Comparison of ENCODE assay signal across 9 cellular contexts in genomic region chr2:54503192-54503591, GRCh38. TPM values are rescaled to one million over a fixed set of nuclear protein-coding genes. Genes with fewer than 3 reads are reported as not detected.
DNase-seq lines count a peak whose midpoint lies in the region; ATAC-seq, FAIRE-seq and TF ChIP-seq lines count a peak whose summit lies in the region.
"Had no signal": no experiment of that assay in that cellular context is flagged by ENCODE, and none has a peak within 500 bp of the region (broad histone marks: within the 10 kb centered on the region; RNA-seq: fewer than 3 reads in every experiment).

No MANE protein-coding gene starts in this region.

- TF ChIP-seq CTCF in AG10803 (conservative IDR thresholded peaks at IDR 0.05; ENCODE audit: low read length) (peak; percentile 46), GM12875 (IDR thresholded peaks at IDR 0.05; ENCODE audit: borderline replicate concordance, insufficient read depth, low read depth, low read length) (peak; percentile 79), left lung (IDR thresholded peaks at IDR 0.05) (peak; percentile 26 to 42)

- H3K9me3 ChIP-seq in left lung (no peaks in the 10 kb centered on the region), aorta (ENCODE audit: control insufficient read depth, low read length) (no peaks in the 10 kb centered on the region)

- H3K36me3 ChIP-seq in left lung (no peaks in the 10 kb centered on the region), aorta (ENCODE audit: control insufficient read depth in 1 of 2, insufficient read depth in 2 of 2, low read length in 1 of 2) (no peaks in the 10 kb centered on the region)

- intact Hi-C loops in left lung (cut with DNase I) (no loop called here), aorta (cut with DNase I) (no loop called here)

- H3K27ac ChIP-seq in left lung (no peak overlapping the region), aorta (ENCODE audit: low read depth in 1 of 2, low read length in 2 of 2) (no peak overlapping the region)

- no peaks in the 10 kb centered on the region for H3K36me3 Mint-ChIP-seq in activated naive CD8-positive, alpha-beta T cell treated with anti-CD3 and anti-CD28 coated beads, Interleukin-2, amount 10 ng/mL, durations not matched to agents 7 days and 5 days

- no peak overlapping the region for H3K4me3 ChIP-seq in AG10803 (ENCODE audit: low read length)
- no peak overlapping the region for H3K4me3 ChIP-seq in GM12875 (ENCODE audit: low read depth, low read length)
- H3K4me3 ChIP-seq in left lung = no peak overlapping the region
- no peak overlapping the region for H3K4me3 ChIP-seq in aorta (ENCODE audit: low read length in 2 of 2)

- no peak for FAIRE-seq in frontal cortex (lab: Jason Lieb, UNC)

- H3K4me3 Mint-ChIP-seq in activated naive CD8-positive, alpha-beta T cell treated with anti-CD3 and anti-CD28 coated beads, Interleukin-2, amount 10 ng/mL, durations not matched to agents 7 days and 5 days = no peak overlapping the region
- H3K4me3 Mint-ChIP-seq: stimulated activated naive CD8-positive, alpha-beta T cell treated with anti-CD3 and anti-CD28 coated beads, Interleukin-15, Interleukin-2, amounts not matched to agents 100 ng/mL and 50 ng/mL, for 24 hours had no signal

- WGBS in aorta, 2 donors = 68 to 78% methylated on average over 3 of the region's 3 CpGs

- POLR2A ChIA-PET in activated naive CD8-positive, alpha-beta T cell treated with anti-CD3 and anti-CD28 coated beads, Interleukin-2, amount 10 ng/mL, durations not matched to agents 7 days and 5 days (lab: Charles Lee) = no interaction called here

- H3K27ac Mint-ChIP-seq in activated naive CD8-positive, alpha-beta T cell treated with anti-CD3 and anti-CD28 coated beads, Interleukin-2, amount 10 ng/mL, durations not matched to agents 7 days and 5 days = no peak overlapping the region
- H3K27ac Mint-ChIP-seq: stimulated activated naive CD8-positive, alpha-beta T cell treated with anti-CD3 and anti-CD28 coated beads, Interleukin-15, Interleukin-2, amounts not matched to agents 100 ng/mL and 50 ng/mL, for 24 hours had no signal

- no peak for DNase-seq in AG10803 (ENCODE audit: low read depth)
- peak; percentile 69 for DNase-seq in NCI-H1694 (lab: John Stamatoyannopoulos, UW)
- DNase-seq in activated naive CD8-positive, alpha-beta T cell treated with anti-CD3 and anti-CD28 coated beads, Interleukin-2, amount 10 ng/mL, durations not matched to agents 7 days and 5 days = peak; percentile 38
- no peak for DNase-seq in left lung
- DNase-seq in aorta = no peak
- DNase-seq in effector CD4-positive, alpha-beta T cell = no peak
- no peak for DNase-seq in frontal cortex (ENCODE audit: low spot score in 2 of 2)

- H3K4me1 ChIP-seq in left lung = peaks cover 26 to 43% of the 10 kb centered on the region in 2 donors
- H3K4me1 ChIP-seq in aorta (ENCODE audit: control insufficient read depth in 1 of 2, insufficient read depth in 2 of 2, low read length in 2 of 2) = peaks cover 0 to 5% of the 10 kb centered on the region in 2 donors

- no peaks in the 10 kb centered on the region for H3K9me3 Mint-ChIP-seq in activated naive CD8-positive, alpha-beta T cell treated with anti-CD3 and anti-CD28 coated beads, Interleukin-2, amount 10 ng/mL, durations not matched to agents 7 days and 5 days
- H3K9me3 Mint-ChIP-seq: stimulated activated naive CD8-positive, alpha-beta T cell treated with anti-CD3 and anti-CD28 coated beads, Interleukin-15, Interleukin-2, amounts not matched to agents 100 ng/mL and 50 ng/mL, for 24 hours had no signal

- peaks cover 17% of the 10 kb centered on the region for H3K27me3 Mint-ChIP-seq in activated naive CD8-positive, alpha-beta T cell treated with anti-CD3 and anti-CD28 coated beads, Interleukin-2, amount 10 ng/mL, durations not matched to agents 7 days and 5 days
- H3K27me3 Mint-ChIP-seq: stimulated activated naive CD8-positive, alpha-beta T cell treated with anti-CD3 and anti-CD28 coated beads, Interleukin-15, Interleukin-2, amounts not matched to agents 100 ng/mL and 50 ng/mL, for 24 hours had no signal

- no peaks in the 10 kb centered on the region for H3K4me1 Mint-ChIP-seq in activated naive CD8-positive, alpha-beta T cell treated with anti-CD3 and anti-CD28 coated beads, Interleukin-2, amount 10 ng/mL, durations not matched to agents 7 days and 5 days

- no peaks in the 10 kb centered on the region for H3K27me3 ChIP-seq in left lung
- H3K27me3 ChIP-seq in aorta (ENCODE audit: control insufficient read depth in 1 of 2, insufficient read depth in 2 of 2, low read length in 1 of 2) = no peaks in the 10 kb centered on the region

- peak; percentile 66 for ATAC-seq in activated naive CD8-positive, alpha-beta T cell treated with anti-CD3 and anti-CD28 coated beads, Interleukin-2, amount 10 ng/mL, durations not matched to agents 7 days and 5 days (ENCODE audit: low read depth)
- ATAC-seq in left lung (peak; percentile 59), aorta (ENCODE audit: low FRiP score) (peak; percentile 52)

RNA-seq across cellular contexts. Expression of gene SPTBN1, which starts 47.1 kb away (rescaled TPM):
- 100 to 1,000 TPM; 120 to 127 TPM for total RNA-seq in activated naive CD8-positive, alpha-beta T cell treated with anti-CD3 and anti-CD28 coated beads, Interleukin-2, amount 10 ng/mL, durations not matched to agents 7 days and 5 days
- total RNA-seq in left lung (100 to 1,000 TPM; 441 to 550 TPM), aorta (100 to 1,000 TPM; 322 to 540 TPM), frontal cortex (449 TPM)
- 100 to 1,000 TPM in 1 of 2 donors, 10 to 100 TPM in 1; 84.9 to 113 TPM for polyA plus RNA-seq in aorta

Comparison
In these comparisons a context has a peak if more than half of its experiments do, and no peak if none do; other contexts are left out.
1. DNase-seq: peak in NCI-H1694 (single experiment) and activated naive CD8-positive, alpha-beta T cell treated with anti-CD3 and anti-CD28 coated beads, Interleukin-2, amount 10 ng/mL, durations not matched to agents 7 days and 5 days (single experiment); none in AG10803 (single experiment), left lung (0 of 2), aorta (0 of 2), effector CD4-positive, alpha-beta T cell (single experiment) and frontal cortex (0 of 2).
2. Peak in every context shown above with its lines, with median percentiles within 50 percentile points of each other: CTCF ChIP-seq and ATAC-seq.